Comparison of ENCODE assay signal across 8 cellular contexts in the genomic region with DNA sequence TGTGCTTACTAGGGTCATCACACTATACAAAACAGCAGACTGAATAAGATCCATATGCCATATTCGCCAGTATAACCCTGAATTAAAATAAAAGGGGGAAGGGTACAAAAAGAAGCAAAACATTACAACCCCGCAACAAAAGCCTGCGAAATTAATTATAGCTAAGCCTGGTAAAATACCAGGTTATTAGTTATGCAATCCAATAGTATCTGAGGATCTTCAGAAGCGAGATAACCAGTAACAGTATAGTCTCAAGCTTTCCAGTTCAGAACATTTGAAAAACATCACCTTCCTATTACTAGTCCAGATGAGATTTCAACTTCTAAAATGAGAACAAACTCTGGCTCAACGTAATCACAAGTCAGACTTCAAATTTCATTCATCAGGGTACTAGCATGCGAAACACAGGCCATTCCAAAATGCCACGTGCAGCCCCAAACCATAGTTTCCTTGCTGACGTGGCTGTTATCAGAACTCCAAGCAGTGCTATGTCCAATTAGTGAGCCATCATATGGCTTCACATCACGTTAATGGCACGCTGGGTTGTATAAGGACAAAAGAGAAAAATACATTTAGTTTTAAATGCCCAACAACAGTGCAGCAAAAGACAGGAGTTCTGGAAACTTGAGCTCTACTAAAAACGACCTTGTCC. TPM values are rescaled to one million over a fixed set of nuclear protein-coding genes. Genes with fewer than 3 reads are reported as not detected.
DNase-seq lines count a peak whose midpoint lies in the region; ATAC-seq and TF ChIP-seq lines count a peak whose summit lies in the region.

No MANE protein-coding gene starts in this region.

- H3K36me3 Mint-ChIP-seq in T-helper 1 cell treated with Interleukin-12 subunit alpha and Interleukin-12 subunit beta and Interleukin-4 antibody, amounts not matched to agents 30 μg/mL and 1 μg/mL, for 36 hours (ENCODE audit: low read depth) = peaks cover 38% of the 10 kb centered on the region
- peaks cover 5 to 37% (median 14%) of the 10 kb centered on the region in 3 donors for H3K36me3 Mint-ChIP-seq in naive thymus-derived CD8-positive, alpha-beta T cell

- H3K27ac Mint-ChIP-seq in T-helper 1 cell treated with Interleukin-12 subunit alpha and Interleukin-12 subunit beta and Interleukin-4 antibody, amounts not matched to agents 30 μg/mL and 1 μg/mL, for 36 hours = peak overlapping the region; percentile 91
- H3K27ac Mint-ChIP-seq in naive thymus-derived CD8-positive, alpha-beta T cell = peak overlapping the region; percentile 88 to 98 (median 96)

- peak overlapping the region; percentile 94 for H3K4me3 Mint-ChIP-seq in T-helper 1 cell treated with Interleukin-12 subunit alpha and Interleukin-12 subunit beta and Interleukin-4 antibody, amounts not matched to agents 30 μg/mL and 1 μg/mL, for 36 hours
- H3K4me3 Mint-ChIP-seq in naive thymus-derived CD8-positive, alpha-beta T cell = peak overlapping the region; percentile 92 to 99 (median 96)

- H3K4me3 ChIP-seq in dorsolateral prefrontal cortex = peak overlapping the region; percentile 64 to 99 (median 92)

- peaks cover 5% of the 10 kb centered on the region for H3K27me3 Mint-ChIP-seq in T-helper 1 cell treated with Interleukin-12 subunit alpha and Interleukin-12 subunit beta and Interleukin-4 antibody, amounts not matched to agents 30 μg/mL and 1 μg/mL, for 36 hours (ENCODE audit: low read depth)
- peaks cover 0 to 1% (median 0%) of the 10 kb centered on the region in 5 donors for H3K27me3 Mint-ChIP-seq in naive thymus-derived CD8-positive, alpha-beta T cell

- H3K27me3 ChIP-seq in dorsolateral prefrontal cortex = no peaks in the 10 kb centered on the region

- peak overlapping the region in 4 of 59 donors; percentile 78 to 96 (median 90) for H3K27ac ChIP-seq in dorsolateral prefrontal cortex

- TF ChIP-seq CTCF in dorsolateral prefrontal cortex (IDR thresholded peaks at IDR 0.05 in 54 of 56, conservative IDR thresholded peaks at IDR 0.05 in 2 of 56; ENCODE audit: low read depth in 1 of 56, partially characterized antibody in 56 of 56) = no peak

- no peak for DNase-seq in T-helper 1 cell
- DNase-seq in OCI-M1 (lab: John Stamatoyannopoulos, UW) = peak; percentile 36
- no peak for DNase-seq in dorsolateral prefrontal cortex
- DNase-seq in naive thymus-derived CD8-positive, alpha-beta T cell = no peak
- DNase-seq in left lobe of liver (ENCODE audit: low spot score) = no peak
- no peak for DNase-seq in foreskin melanocyte

- no peak for ATAC-seq in naive thymus-derived CD8-positive, alpha-beta T cell
- ATAC-seq in left lobe of liver (no peak), GM18870 (IDR thresholded peaks at IDR 0.05; ENCODE audit: unreplicated experiment) (no peak)

- H3K9me3 Mint-ChIP-seq in T-helper 1 cell treated with Interleukin-12 subunit alpha and Interleukin-12 subunit beta and Interleukin-4 antibody, amounts not matched to agents 30 μg/mL and 1 μg/mL, for 36 hours = no peaks in the 10 kb centered on the region
- H3K9me3 Mint-ChIP-seq in naive thymus-derived CD8-positive, alpha-beta T cell = no peaks in the 10 kb centered on the region

- peaks cover 49% of the 10 kb centered on the region for H3K4me1 Mint-ChIP-seq in T-helper 1 cell treated with Interleukin-12 subunit alpha and Interleukin-12 subunit beta and Interleukin-4 antibody, amounts not matched to agents 30 μg/mL and 1 μg/mL, for 36 hours (ENCODE audit: low read depth)
- peaks cover 22 to 59% (median 42%) of the 10 kb centered on the region in 4 donors for H3K4me1 Mint-ChIP-seq in naive thymus-derived CD8-positive, alpha-beta T cell

- intact Hi-C loops in dorsolateral prefrontal cortex (cut with DNase I) = loop anchor here (2.0 to 10.0 kb wide), 4 partner anchors 121 to 583 kb away; a partner anchor contains a TSS

- POLR2A ChIA-PET in naive thymus-derived CD8-positive, alpha-beta T cell (lab: Charles Lee) = interaction anchor here (1.0 to 3.7 kb wide), 9 partner anchors 10 to 621 kb away, joined by 3 to 47 read pairs (median 8); a partner anchor contains a TSS

RNA-seq across cellular contexts. Expression of a gene that starts 1.1 kb away (rescaled TPM):
- total RNA-seq in dorsolateral prefrontal cortex = 100 to 1,000 TPM in 12 of 120 experiments, 10 to 100 TPM in 108; 62.7 to 123 (median 86.2) TPM
- total RNA-seq in naive thymus-derived CD8-positive, alpha-beta T cell = 10 to 100 TPM; 68.5 to 68.7 TPM
- polyA plus RNA-seq in naive thymus-derived CD8-positive, alpha-beta T cell = 10 to 100 TPM; 81.7 to 93.9 (median 86.3) TPM
- 116 TPM for total RNA-seq in left lobe of liver
